ENCODE assay signal across 11 cellular contexts in genomic region chr19:35596366-35596999, GRCh38. TPM values are rescaled to one million over a fixed set of nuclear protein-coding genes. Genes with fewer than 3 reads are reported as not detected.
DNase-seq lines count a peak whose midpoint lies in the region; ATAC-seq, FAIRE-seq and TF ChIP-seq lines count a peak whose summit lies in the region.
"Had no signal": no experiment of that assay in that cellular context is flagged by ENCODE, and none has a peak within 500 bp of the region (broad histone marks: within the 10 kb centered on the region; RNA-seq: fewer than 3 reads in every experiment).

No MANE protein-coding gene starts in this region.

- peaks cover 4% of the 10 kb centered on the region; the same call in 1 of the 2 replicates for H3F3A ChIP-seq in MM.1S (ENCODE audit: insufficient read depth, low read length)

- H3K9me3 ChIP-seq in MM.1S (replicated peaks; ENCODE audit: insufficient read depth, low read length): no peaks in the 10 kb centered on the region
- H3K9me3 ChIP-seq: esophagus muscularis mucosa had no signal

- TF ChIP-seq CTCF in MM.1S (IDR thresholded peaks at IDR 0.05; ENCODE audit: low read length) (no peak), fibroblast of pulmonary artery (IDR thresholded peaks at IDR 0.05; ENCODE audit: low read length, missing control alignments) (no peak)

- H3K4me1 ChIP-seq in MM.1S (ENCODE audit: low read length): no peaks in the 10 kb centered on the region
- H3K4me1 ChIP-seq: esophagus muscularis mucosa, parathyroid adenoma had no signal

- H3K4me3 ChIP-seq in MM.1S (ENCODE audit: low read length) (peak overlapping the region; percentile 33; the same call in 1 of the 2 replicates), fibroblast of pulmonary artery (replicated peaks; ENCODE audit: low read depth, low read length) (no peak overlapping the region)
- H3K4me3 ChIP-seq: esophagus muscularis mucosa had no signal

- DNase-seq in EL: peak; percentile 8
- DNase-seq in GM19239 (ENCODE audit: insufficient read length, low spot score): peak; percentile 65
- DNase-seq in MM.1S: peak; percentile 89
- peak; percentile 14 for DNase-seq in fibroblast of pulmonary artery (ENCODE audit: low read depth)
- DNase-seq in left colon: no peak
- no peak for DNase-seq in urothelium cell line (ENCODE audit: low spot score)
- no peak for DNase-seq in NCI-H2196 (lab: John Stamatoyannopoulos, UW; ENCODE audit: unreplicated experiment)
- DNase-seq: NCI-H1930 had no signal

- H3K9ac ChIP-seq in MM.1S (ENCODE audit: low read length): no peak overlapping the region
- H3K9ac ChIP-seq: parathyroid adenoma had no signal

- no peaks in the 10 kb centered on the region for H3K9me2 ChIP-seq in MM.1S (replicated peaks; ENCODE audit: insufficient read depth, low read length)

- H3K27me3 ChIP-seq in MM.1S (replicated peaks; ENCODE audit: insufficient read depth, low read length): peaks cover 20% of the 10 kb centered on the region

- no peaks in the 10 kb centered on the region for H3K79me2 ChIP-seq in MM.1S (ENCODE audit: low read length)
- H3K79me2 ChIP-seq: parathyroid adenoma had no signal

- H4K20me1 ChIP-seq in MM.1S (ENCODE audit: insufficient read depth, low read length): no peaks in the 10 kb centered on the region

- H3K4me2 ChIP-seq in MM.1S (ENCODE audit: low read depth, low read length): peak overlapping the region; percentile 44; the same call in 1 of the 2 replicates

- H3K36me3 ChIP-seq in MM.1S (replicated peaks; ENCODE audit: insufficient read depth, low read length): no peaks in the 10 kb centered on the region
- H3K36me3 ChIP-seq: esophagus muscularis mucosa had no signal

- FAIRE-seq in GM19239 (lab: Jason Lieb, UNC): peak; percentile 59
- FAIRE-seq in urothelium cell line (lab: Jason Lieb, UNC): no peak

- no peak for ATAC-seq in left colon
- ATAC-seq in HG03432 (IDR thresholded peaks at IDR 0.05; ENCODE audit: unreplicated experiment): no peak

- peak overlapping the region; percentile 70 for H3K27ac ChIP-seq in MM.1S (ENCODE audit: low read length)
- H3K27ac ChIP-seq: esophagus muscularis mucosa, parathyroid adenoma had no signal

- H2AFZ ChIP-seq in MM.1S (ENCODE audit: low read length): peak overlapping the region; percentile 56
- H2AFZ ChIP-seq: parathyroid adenoma had no signal

- intact Hi-C loops in left colon (cut with DNase I, micrococcal nuclease): no loop called here

RNA-seq across cellular contexts. Expression of gene PMIS2, which starts 10.5 kb away (rescaled TPM):
- total RNA-seq in left colon: not detected
- total RNA-seq: esophagus muscularis mucosa had no signal

RNA-seq across cellular contexts. Expression of gene HAUS5, which starts 16.1 kb away (rescaled TPM):
- total RNA-seq in left colon: 1 to 10 TPM; 5.0 to 7.7 TPM

RNA-seq across cellular contexts. Expression of gene RBM42, which starts 32.4 kb away (rescaled TPM):
- 10 to 100 TPM; 66.5 to 73.7 TPM for total RNA-seq in left colon

RNA-seq across cellular contexts. Expression of gene ATP4A, which starts 33.0 kb away (rescaled TPM):
- not detected for total RNA-seq in left colon
- total RNA-seq: esophagus muscularis mucosa had no signal

RNA-seq across cellular contexts. Expression of gene ETV2, which starts 45.1 kb away (rescaled TPM):
- total RNA-seq in left colon: 1 to 10 TPM in 1 of 2 donors, under 1 TPM in 1; 0.87 to 1.7 TPM

Comparison
In these comparisons a context has a peak if more than half of its experiments do, and no peak if none do; other contexts are left out.
1. DNase-seq: peak in EL (single experiment), GM19239 (single experiment), MM.1S (single experiment) and fibroblast of pulmonary artery (single experiment); none in left colon (0 of 2), urothelium cell line (single experiment) and NCI-H2196 (single experiment).